In the genomic region with DNA sequence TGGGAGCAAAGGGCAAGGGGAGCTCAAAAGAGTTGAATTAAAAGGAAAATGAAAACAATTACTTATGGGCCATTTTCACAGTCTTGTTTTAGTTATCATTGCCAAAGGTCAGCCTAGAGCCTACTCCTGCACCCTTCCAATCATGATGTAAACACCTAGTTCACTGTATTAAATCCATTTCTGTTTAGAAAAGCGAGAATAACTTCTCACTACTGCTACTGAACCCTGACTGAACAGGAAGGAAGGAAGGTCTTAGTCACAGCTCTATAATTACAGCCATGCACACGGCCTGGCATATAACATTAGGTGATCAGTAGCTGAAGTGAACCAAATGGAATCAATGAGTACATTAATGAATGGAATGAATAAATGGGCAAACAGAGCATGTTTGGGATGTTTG, we compare ENCODE assay signal across 9 cellular contexts.
DNase-seq lines count a peak whose midpoint lies in the region; ATAC-seq and TF ChIP-seq lines count a peak whose summit lies in the region.
"Had no signal": no experiment of that assay in that cellular context is flagged by ENCODE, and none has a peak within 500 bp of the region (broad histone marks: within the 10 kb centered on the region; RNA-seq: fewer than 3 reads in every experiment).

No MANE protein-coding gene starts in this region.

- H3K9me3 ChIP-seq in left ventricle myocardium inferior (replicated peaks) (no peaks in the 10 kb centered on the region), right atrium auricular region (no peaks in the 10 kb centered on the region), T-helper 17 cell (ENCODE audit: control insufficient read depth, low read length, poor library complexity, severe bottlenecking) (no peaks in the 10 kb centered on the region), endodermal cell (ENCODE audit: control insufficient read depth, low read length) (no peaks in the 10 kb centered on the region)

- H3K27me3 Mint-ChIP-seq in T-helper 17 cell (no peaks in the 10 kb centered on the region), endodermal cell (ENCODE audit: insufficient read depth) (peaks cover 1% of the 10 kb centered on the region)

- H3K4me3 Mint-ChIP-seq in T-helper 17 cell (peak overlapping the region; percentile 16), endodermal cell (no peak overlapping the region)

- TF ChIP-seq CTCF in left ventricle myocardium inferior (IDR thresholded peaks at IDR 0.05; ENCODE audit: borderline replicate concordance) (no peak), right atrium auricular region (IDR thresholded peaks at IDR 0.05) (no peak), endodermal cell (conservative IDR thresholded peaks at IDR 0.05) (no peak)

- intact Hi-C loops in left ventricle myocardium inferior (cut with micrococcal nuclease), result no loop called here

- H3K36me3 ChIP-seq in left ventricle myocardium inferior (no peaks in the 10 kb centered on the region), right atrium auricular region (no peaks in the 10 kb centered on the region), endodermal cell (ENCODE audit: control insufficient read depth, insufficient read depth, low read length) (no peaks in the 10 kb centered on the region)

- H3K4me1 Mint-ChIP-seq in T-helper 17 cell (peaks cover 21% of the 10 kb centered on the region), endodermal cell (peaks cover 22% of the 10 kb centered on the region)

- no peaks in the 10 kb centered on the region for H3K36me3 Mint-ChIP-seq in T-helper 17 cell (ENCODE audit: low read depth)
- peaks cover 4% of the 10 kb centered on the region for H3K36me3 Mint-ChIP-seq in endodermal cell (ENCODE audit: low read depth)

- H3K27me3 ChIP-seq in left ventricle myocardium inferior (ENCODE audit: low read depth) (no peaks in the 10 kb centered on the region), right atrium auricular region (no peaks in the 10 kb centered on the region), endodermal cell (ENCODE audit: control insufficient read depth, insufficient read depth, low read length, poor library complexity, severe bottlenecking) (no peaks in the 10 kb centered on the region)

- peaks cover 56% of the 10 kb centered on the region for H3K4me1 ChIP-seq in left ventricle myocardium inferior
- H3K4me1 ChIP-seq in right atrium auricular region, result peaks cover 0 to 28% of the 10 kb centered on the region in 2 donors
- H3K4me1 ChIP-seq in endodermal cell (ENCODE audit: control insufficient read depth, insufficient read depth, low read length), result peaks cover 2% of the 10 kb centered on the region

- no peak overlapping the region for H3K9ac ChIP-seq in endodermal cell (ENCODE audit: extremely low read depth, low read length, poor library complexity, severe bottlenecking)

- peak; percentile 77 for ATAC-seq in HG02938 (IDR thresholded peaks at IDR 0.05; ENCODE audit: unreplicated experiment)
- ATAC-seq in T-helper 17 cell, result no peak

- H3K27ac ChIP-seq in left ventricle myocardium inferior (replicated peaks), result peak overlapping the region; percentile 1
- no peak overlapping the region for H3K27ac ChIP-seq in right atrium auricular region
- no peak overlapping the region for H3K27ac ChIP-seq in endodermal cell (ENCODE audit: low read depth, low read length)

- DNase-seq in left ventricle myocardium inferior (no peak), right atrium auricular region (ENCODE audit: low spot score) (no peak), T-helper 17 cell (no peak), HUDEP-2 (lab: John Stamatoyannopoulos, UW; ENCODE audit: unreplicated experiment in 76 of 76) (no peak), endodermal cell (no peak)
- DNase-seq in activated effector memory CD4-positive, alpha-beta T cell treated with anti-CD3 and anti-CD28 coated beads, Interleukin-2, amount 50 U/mL, for 16 hours, result no peak
- no peak for DNase-seq in stimulated activated naive CD4-positive, alpha-beta T cell (lab: John Stamatoyannopoulos, UW)
- DNase-seq: DMS53 had no signal

- no peak overlapping the region for H3K4me3 ChIP-seq in left ventricle myocardium inferior
- no peak overlapping the region for H3K4me3 ChIP-seq in right atrium auricular region
- H3K4me3 ChIP-seq in endodermal cell (ENCODE audit: low read length), result no peak overlapping the region

- no peak overlapping the region for H3K27ac Mint-ChIP-seq in T-helper 17 cell
- H3K27ac Mint-ChIP-seq in endodermal cell, result no peak overlapping the region

- WGBS in endodermal cell (ENCODE audit: insufficient coverage in 1 of 2, insufficient read length in 1 of 2), 2 experiments, result 86 to 100% methylated on average over 1 to 2 of the region's 2 CpGs

- H3K9me3 Mint-ChIP-seq in endodermal cell, result peaks cover 6% of the 10 kb centered on the region
